Comparison of ENCODE assay signal across 18 cellular contexts in the genomic region with DNA sequence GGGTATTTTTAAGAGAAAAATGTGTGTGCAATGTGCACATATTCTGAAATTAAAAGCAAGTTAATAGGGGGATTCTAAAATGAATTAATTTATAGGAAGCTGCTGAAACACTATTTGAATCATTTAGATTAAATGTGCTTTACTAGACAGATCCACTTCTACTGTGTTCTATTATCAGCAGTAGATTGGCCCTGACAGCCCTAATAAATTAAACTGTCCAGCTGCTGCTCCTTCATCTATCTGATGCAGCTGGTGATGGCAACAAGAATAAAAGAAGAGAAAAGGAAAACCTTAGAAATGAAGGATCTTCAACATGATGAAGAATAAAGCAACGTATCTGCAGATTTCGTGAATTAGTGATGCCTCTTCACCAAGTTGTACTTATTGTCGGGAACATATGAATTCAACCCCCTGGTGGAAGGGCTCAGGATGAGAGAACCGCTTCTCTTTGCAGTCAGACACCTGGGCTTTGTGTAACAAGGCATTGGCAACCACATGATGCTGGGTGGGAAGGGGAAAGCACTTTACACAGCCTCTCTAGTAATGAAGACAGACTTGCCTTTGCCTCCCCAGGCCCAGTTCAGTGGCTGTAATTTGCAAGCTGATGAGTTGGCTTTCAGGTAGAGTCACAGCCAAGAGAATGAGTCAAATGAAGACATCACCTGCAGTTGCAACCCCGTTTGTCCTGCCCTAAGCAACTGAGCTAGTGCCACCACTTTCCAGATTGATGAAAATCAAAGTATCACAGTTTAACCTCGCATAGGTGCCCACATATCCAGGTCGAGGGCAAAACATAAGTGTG.
DNase-seq lines count a peak whose midpoint lies in the region; ATAC-seq, FAIRE-seq and TF ChIP-seq lines count a peak whose summit lies in the region.
"Had no signal": no experiment of that assay in that cellular context is flagged by ENCODE, and none has a peak within 500 bp of the region (broad histone marks: within the 10 kb centered on the region; RNA-seq: fewer than 3 reads in every experiment).

No MANE protein-coding gene starts in this region.

- DNase-seq in BE2C (peak; percentile 33), PC-3 (peak; percentile 14), esophagus muscularis mucosa (ENCODE audit: extremely low spot score) (peak; percentile 66), NCI-H510A (lab: John Stamatoyannopoulos, UW) (no peak), RCC 7860 (ENCODE audit: low spot score) (no peak)
- DNase-seq: activated B cell treated with CpG ODN at 0.5 μM for 24 hours, aorta, dermis blood vessel endothelial cell, head of caudate nucleus, Kasumi-1, NCI-H526, T1000, uterus had no signal

- intact Hi-C loops in PC-3 (cut with micrococcal nuclease) (no loop called here), esophagus muscularis mucosa (cut with DNase I) (loop anchor here (1.0 to 10.0 kb wide), 2 partner anchors 201 to 854 kb away; no protein-coding TSS in a partner anchor)

- H3F3A ChIP-seq in PC-3 (ENCODE audit: low read length, unreplicated experiment): no peaks in the 10 kb centered on the region

- no peak for FAIRE-seq in RCC 7860 (lab: Jason Lieb, UNC)

- no peak overlapping the region for H2AFZ ChIP-seq in PC-3 (ENCODE audit: low read length)

- H3K9me3 ChIP-seq in BE2C (no peaks in the 10 kb centered on the region), PC-3 (ENCODE audit: low read length) (no peaks in the 10 kb centered on the region), esophagus muscularis mucosa (no peaks in the 10 kb centered on the region)
- H3K9me3 ChIP-seq: suprapubic skin, uterus had no signal

- no peaks in the 10 kb centered on the region for H3K9me2 ChIP-seq in PC-3 (replicated peaks; ENCODE audit: low read length)

- no peak overlapping the region for H3K9ac ChIP-seq in PC-3 (ENCODE audit: low read length)

- ATAC-seq in HG02610 (IDR thresholded peaks at IDR 0.05; ENCODE audit: unreplicated experiment) (peak; percentile 64), PC-3 (peak; percentile 41), GM19452 (IDR thresholded peaks at IDR 0.05; ENCODE audit: unreplicated experiment) (no peak), GM18520 (IDR thresholded peaks at IDR 0.05; ENCODE audit: unreplicated experiment) (no peak)
- ATAC-seq: stimulated activated effector memory CD8-positive, alpha-beta T cell treated with anti-CD3 and anti-CD28 coated beads, Interleukin-12 subunit alpha, Interleukin-12 subunit beta, amount 100 ng/mL, for 72 hours had no signal

- H3K4me1 ChIP-seq in BE2C (peaks cover 19% of the 10 kb centered on the region), PC-3 (ENCODE audit: insufficient read depth, low read length) (peaks cover 9% of the 10 kb centered on the region), esophagus muscularis mucosa (no peaks in the 10 kb centered on the region)
- H3K4me1 ChIP-seq: suprapubic skin, uterus had no signal

- no TSS peak for BruUV-seq in PC-3 (replicated peaks; lab: Mats Ljungman, UMichigan)

- H3K27me3 ChIP-seq in BE2C (no peaks in the 10 kb centered on the region), PC-3 (ENCODE audit: low read length) (no peaks in the 10 kb centered on the region), esophagus muscularis mucosa (no peaks in the 10 kb centered on the region)
- H3K27me3 ChIP-seq: suprapubic skin, uterus had no signal

- no peaks in the 10 kb centered on the region for H3K36me3 ChIP-seq in BE2C
- H3K36me3 ChIP-seq in PC-3 (ENCODE audit: low read depth, low read length): no peaks in the 10 kb centered on the region
- H3K36me3 ChIP-seq in esophagus muscularis mucosa: no peaks in the 10 kb centered on the region
- H3K36me3 ChIP-seq: suprapubic skin, uterus had no signal

- no peak for TF ChIP-seq POLR2A in esophagus muscularis mucosa (IDR thresholded peaks at IDR 0.05; ENCODE audit: low read depth)

- POLR2A ChIA-PET in PC-3 (lab: Charles Lee; ENCODE audit: unreplicated experiment): no interaction called here

- CTCF ChIA-PET in PC-3 (lab: Charles Lee): interaction anchor here (0.7 to 1.3 kb wide), 3 partner anchors 149 to 216 kb away, joined by 3 to 4 read pairs (median 3); no protein-coding TSS in a partner anchor

- no peak overlapping the region for H3K4me2 ChIP-seq in PC-3 (ENCODE audit: low read length)

- TF ChIP-seq EP300 in esophagus muscularis mucosa (IDR thresholded peaks at IDR 0.05): no peak

- no peaks in the 10 kb centered on the region for H4K20me1 ChIP-seq in PC-3 (ENCODE audit: low read length)

- H3K27ac ChIP-seq in PC-3 (ENCODE audit: low read length): no peak overlapping the region
- no peak overlapping the region for H3K27ac ChIP-seq in esophagus muscularis mucosa (replicated peaks in 1 of 4)
- H3K27ac ChIP-seq: suprapubic skin, uterus had no signal

- H3K4me3 ChIP-seq in BE2C (ENCODE audit: low read depth, low read length): no peak overlapping the region
- no peak overlapping the region for H3K4me3 ChIP-seq in PC-3 (ENCODE audit: low read length)
- no peak overlapping the region for H3K4me3 ChIP-seq in esophagus muscularis mucosa
- H3K4me3 ChIP-seq: suprapubic skin, uterus had no signal

- no peaks in the 10 kb centered on the region for H3K79me2 ChIP-seq in PC-3 (ENCODE audit: low read length)

- peak; percentile 52 for TF ChIP-seq CTCF in BE2C (IDR thresholded peaks at IDR 0.05; ENCODE audit: low read depth, low read length)
- 0 out of 2 replicates have a peak, but pooled peaks have one; percentile 33 for TF ChIP-seq CTCF in PC-3 (conservative IDR thresholded peaks at IDR 0.05; ENCODE audit: low read depth, low read length)
- no peak for TF ChIP-seq CTCF in esophagus muscularis mucosa (IDR thresholded peaks at IDR 0.05)

- 86% methylated on average over 7 of the region's 7 CpGs for WGBS in esophagus muscularis mucosa

Comparison
In these comparisons a context has a peak if more than half of its experiments do, and no peak if none do; other contexts are left out.
1. DNase-seq: peak in BE2C (single experiment), PC-3 (single experiment) and esophagus muscularis mucosa (single experiment); none in NCI-H510A (single experiment) and RCC 7860 (single experiment).
2. CTCF ChIP-seq: peak in BE2C (single experiment) and PC-3 (single experiment); none in esophagus muscularis mucosa (0 of 3).
3. ATAC-seq: peak in HG02610 (single experiment) and PC-3 (single experiment); none in GM19452 (single experiment) and GM18520 (single experiment).